Comparison of ENCODE assay signal across 22 cellular contexts in genomic region chr2:148526509-148527346, GRCh38.
DNase-seq lines count a peak whose midpoint lies in the region; ATAC-seq and TF ChIP-seq lines count a peak whose summit lies in the region.
"Had no signal": no experiment of that assay in that cellular context is flagged by ENCODE, and none has a peak within 500 bp of the region (broad histone marks: within the 10 kb centered on the region; RNA-seq: fewer than 3 reads in every experiment).

No MANE protein-coding gene starts in this region.

- H3F3A ChIP-seq in MM.1S (ENCODE audit: insufficient read depth, low read length) = no peaks in the 10 kb centered on the region

- no peak for ATAC-seq in stimulated activated naive CD8-positive, alpha-beta T cell treated with anti-CD3 and anti-CD28 coated beads, Interleukin-15, Interleukin-2, amounts not matched to agents 100 U/mL and 50 U/mL, for 24 hours
- no peak for ATAC-seq in HG02885 (IDR thresholded peaks at IDR 0.05; ENCODE audit: poor library complexity, unreplicated experiment)
- ATAC-seq: heart left ventricle, WTC11 had no signal

- no peak overlapping the region for H3K27ac ChIP-seq in MM.1S (ENCODE audit: low read length)
- H3K27ac ChIP-seq: epithelial cell of prostate, sigmoid colon, SK-N-MC, vagina had no signal

- no peaks in the 10 kb centered on the region for H3K4me1 ChIP-seq in MM.1S (ENCODE audit: low read length)
- H3K4me1 ChIP-seq: vagina had no signal

- no peaks in the 10 kb centered on the region for H3K9me2 ChIP-seq in MM.1S (replicated peaks; ENCODE audit: insufficient read depth, low read length)

- TF ChIP-seq CTCF in MM.1S (IDR thresholded peaks at IDR 0.05; ENCODE audit: low read length) = no peak

- H3K27me3 ChIP-seq in MM.1S (replicated peaks; ENCODE audit: insufficient read depth, low read length) = no peaks in the 10 kb centered on the region
- H3K27me3 ChIP-seq: heart left ventricle, sigmoid colon, vagina had no signal

- no peaks in the 10 kb centered on the region for H3K27me3 Mint-ChIP-seq in stimulated activated naive CD8-positive, alpha-beta T cell treated with anti-CD3 and anti-CD28 coated beads, Interleukin-15, Interleukin-2, amounts not matched to agents 100 ng/mL and 50 ng/mL, for 24 hours
- no peaks in the 10 kb centered on the region for H3K27me3 Mint-ChIP-seq in activated T-helper 1 cell treated with anti-CD3 and anti-CD28 coated beads, Interleukin-12 subunit alpha, Interleukin-12 subunit beta, Interleukin-2, Interleukin-4 antibody, amounts not matched to agents 30 ng/mL and 10 ng/mL and 1 ng/mL, durations not matched to agents 14 hours and 24 hours and 36 hours (ENCODE audit: insufficient read depth)

- no peak overlapping the region for H2AFZ ChIP-seq in MM.1S (ENCODE audit: low read length)

- H3K9me3 Mint-ChIP-seq in stimulated activated naive CD8-positive, alpha-beta T cell treated with anti-CD3 and anti-CD28 coated beads, Interleukin-15, Interleukin-2, amounts not matched to agents 100 ng/mL and 50 ng/mL, for 24 hours = no peaks in the 10 kb centered on the region
- peaks cover 8% of the 10 kb centered on the region for H3K9me3 Mint-ChIP-seq in activated T-helper 1 cell treated with anti-CD3 and anti-CD28 coated beads, Interleukin-12 subunit alpha, Interleukin-12 subunit beta, Interleukin-2, Interleukin-4 antibody, amounts not matched to agents 30 ng/mL and 10 ng/mL and 1 ng/mL, durations not matched to agents 14 hours and 24 hours and 36 hours
- H3K9me3 Mint-ChIP-seq: nephron, WTC11 had no signal

- H3K4me2 ChIP-seq in MM.1S (ENCODE audit: low read depth, low read length) = no peak overlapping the region

- H3K79me2 ChIP-seq in MM.1S (ENCODE audit: low read length) = no peaks in the 10 kb centered on the region

- no peak overlapping the region for H3K4me3 ChIP-seq in MM.1S (ENCODE audit: low read length)
- H3K4me3 ChIP-seq: heart left ventricle, sigmoid colon, SK-N-MC, vagina had no signal

- H3K9me3 ChIP-seq in MM.1S (replicated peaks; ENCODE audit: insufficient read depth, low read length) = no peaks in the 10 kb centered on the region
- H3K9me3 ChIP-seq: heart left ventricle, sigmoid colon, vagina had no signal

- no peaks in the 10 kb centered on the region for H3K36me3 Mint-ChIP-seq in stimulated activated naive CD8-positive, alpha-beta T cell treated with anti-CD3 and anti-CD28 coated beads, Interleukin-15, Interleukin-2, amounts not matched to agents 100 ng/mL and 50 ng/mL, for 24 hours (ENCODE audit: low read depth)
- H3K36me3 Mint-ChIP-seq in activated T-helper 1 cell treated with anti-CD3 and anti-CD28 coated beads, Interleukin-12 subunit alpha, Interleukin-12 subunit beta, Interleukin-2, Interleukin-4 antibody, amounts not matched to agents 30 ng/mL and 10 ng/mL and 1 ng/mL, durations not matched to agents 14 hours and 24 hours and 36 hours (ENCODE audit: low read depth) = peaks cover 8% of the 10 kb centered on the region
- H3K36me3 Mint-ChIP-seq: WTC11 had no signal

- intact Hi-C loops in activated T-helper 1 cell treated with anti-CD3 and anti-CD28 coated beads, Interleukin-12 subunit alpha, Interleukin-12 subunit beta, Interleukin-2, Interleukin-4 antibody, amounts not matched to agents 30 ng/mL and 10 ng/mL and 1 ng/mL, durations not matched to agents 14 hours and 24 hours and 36 hours (cut with micrococcal nuclease) = loop anchor here (5.0 to 10.0 kb wide), 6 partner anchors 351 to 1344 kb away; partner anchors contain the start of genes ACVR2A, KIF5C and MMADHC

- DNase-seq in stimulated activated naive CD8-positive, alpha-beta T cell treated with anti-CD3 and anti-CD28 coated beads, Interleukin-15, Interleukin-2, amounts not matched to agents 100 U/mL and 50 U/mL, for 24 hours = no peak
- DNase-seq in activated T-helper 1 cell treated with anti-CD3 and anti-CD28 coated beads, Interleukin-12 subunit alpha, Interleukin-12 subunit beta, Interleukin-2, Interleukin-4 antibody, amounts not matched to agents 30 ng/mL and 10 ng/mL and 1 ng/mL, durations not matched to agents 14 hours and 24 hours and 36 hours (ENCODE audit: low spot score) = no peak
- peak; percentile 39 for DNase-seq in islet precursor cell
- no peak for DNase-seq in MM.1S
- no peak for DNase-seq in putamen (ENCODE audit: low spot score)
- DNase-seq: activated gamma-delta T cell; DMS79 treated with DMSO at 0.1 percent for 48 hours; HCEC 1CT; heart left ventricle; NCI-H2171 treated with DMSO at 0.1 percent for 48 hours; NCI-H526; posterior cingulate gyrus; sigmoid colon; stimulated activated CD4-positive, alpha-beta T cell treated with anti-CD3 and anti-CD28 coated beads, Interleukin-15, amount 100 ng/mL, for 24 hours; T-helper 9 cell had no signal

- H4K20me1 ChIP-seq in MM.1S (ENCODE audit: insufficient read depth, low read length) = no peaks in the 10 kb centered on the region

- peak overlapping the region; percentile 68 for H3K27ac Mint-ChIP-seq in stimulated activated naive CD8-positive, alpha-beta T cell treated with anti-CD3 and anti-CD28 coated beads, Interleukin-15, Interleukin-2, amounts not matched to agents 100 ng/mL and 50 ng/mL, for 24 hours
- peak overlapping the region; percentile 88 for H3K27ac Mint-ChIP-seq in activated T-helper 1 cell treated with anti-CD3 and anti-CD28 coated beads, Interleukin-12 subunit alpha, Interleukin-12 subunit beta, Interleukin-2, Interleukin-4 antibody, amounts not matched to agents 30 ng/mL and 10 ng/mL and 1 ng/mL, durations not matched to agents 14 hours and 24 hours and 36 hours
- H3K27ac Mint-ChIP-seq: nephron, WTC11 had no signal

- H3K36me3 ChIP-seq in MM.1S (replicated peaks; ENCODE audit: insufficient read depth, low read length) = no peaks in the 10 kb centered on the region
- H3K36me3 ChIP-seq: heart left ventricle, sigmoid colon, vagina had no signal

- H3K9ac ChIP-seq in MM.1S (ENCODE audit: low read length) = no peak overlapping the region

- H3K4me1 Mint-ChIP-seq in stimulated activated naive CD8-positive, alpha-beta T cell treated with anti-CD3 and anti-CD28 coated beads, Interleukin-15, Interleukin-2, amounts not matched to agents 100 ng/mL and 50 ng/mL, for 24 hours (ENCODE audit: low read depth) = peaks cover 76% of the 10 kb centered on the region
- H3K4me1 Mint-ChIP-seq in activated T-helper 1 cell treated with anti-CD3 and anti-CD28 coated beads, Interleukin-12 subunit alpha, Interleukin-12 subunit beta, Interleukin-2, Interleukin-4 antibody, amounts not matched to agents 30 ng/mL and 10 ng/mL and 1 ng/mL, durations not matched to agents 14 hours and 24 hours and 36 hours (ENCODE audit: low read depth) = peaks cover 88% of the 10 kb centered on the region
- H3K4me1 Mint-ChIP-seq: nephron had no signal

- peak overlapping the region; percentile 56 for H3K4me3 Mint-ChIP-seq in stimulated activated naive CD8-positive, alpha-beta T cell treated with anti-CD3 and anti-CD28 coated beads, Interleukin-15, Interleukin-2, amounts not matched to agents 100 ng/mL and 50 ng/mL, for 24 hours
- peak overlapping the region; percentile 68 for H3K4me3 Mint-ChIP-seq in activated T-helper 1 cell treated with anti-CD3 and anti-CD28 coated beads, Interleukin-12 subunit alpha, Interleukin-12 subunit beta, Interleukin-2, Interleukin-4 antibody, amounts not matched to agents 30 ng/mL and 10 ng/mL and 1 ng/mL, durations not matched to agents 14 hours and 24 hours and 36 hours
- H3K4me3 Mint-ChIP-seq: nephron, WTC11 had no signal
